ENCODE assay signal across 1 cellular context in the genomic region with DNA sequence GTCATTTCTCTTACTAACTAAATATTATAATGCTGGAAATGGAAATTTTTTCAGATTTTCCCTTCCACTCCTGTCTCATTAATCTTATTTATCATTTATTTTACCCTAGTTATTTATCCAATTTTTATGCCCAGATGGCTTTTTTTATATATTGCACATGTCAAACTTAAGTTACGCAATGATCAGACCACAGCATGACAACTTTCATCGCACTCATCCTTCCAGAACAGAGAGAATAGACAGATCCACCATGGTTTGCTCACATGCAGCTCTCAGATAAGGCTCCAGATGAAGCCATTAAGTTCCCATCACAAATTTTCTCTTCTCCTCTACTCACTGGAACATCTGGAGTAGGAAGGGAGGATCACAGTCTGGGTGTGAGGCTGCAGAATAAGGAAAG.
TF ChIP-seq lines count a peak whose summit lies in the region.

No MANE protein-coding gene starts in this region.

TF ChIP-seq in HepG2, 621 proteins besides CTCF, POLR2A, EP300 and RAD21:
- peak; percentile 84 for TF ChIP-seq CEBPB (IDR thresholded peaks at IDR 0.05; ENCODE audit: borderline replicate concordance, low read depth, low read length)
- no peak for TF ChIP-seq HNF4A (CRISPR knock-in tag; IDR thresholded peaks at IDR 0.05)
- TF ChIP-seq SNAPC5 (CRISPR knock-in tag; IDR thresholded peaks at IDR 0.05; ENCODE audit: borderline replicate concordance): no peak
